29 cellular contexts compared by ENCODE assay signal in genomic region chr2:71136174-71136573, GRCh38.
"Had no signal": no experiment of that assay in that cellular context is flagged by ENCODE, and none has a peak within 500 bp of the region (broad histone marks: within the 10 kb centered on the region; RNA-seq: fewer than 3 reads in every experiment).

No MANE protein-coding gene starts in this region.

- H3K9me3 ChIP-seq: stomach, suprapubic skin, testis, thoracic aorta, thyroid gland, tibial artery, tibial nerve, transverse colon, upper lobe of left lung, upper lobe of right lung, uterus, vagina had no signal

- H3K27me3 Mint-ChIP-seq: stimulated activated memory B cell treated with anti-CD40 and anti-IgM and Interleukin-4, amounts not matched to agents 10 μg/mL and 1 μg/mL and 100 μg/mL, for 72 hours; stimulated activated naive B cell treated with anti-CD40 and anti-IgM and Interleukin-4, amounts not matched to agents 10 μg/mL and 1 μg/mL and 100 μg/mL, for 72 hours; stimulated activated naive CD8-positive, alpha-beta T cell treated with anti-CD3 and anti-CD28 coated beads, Interleukin-15, amount 100 ng/mL, for 72 hours; stimulated activated naive CD8-positive, alpha-beta T cell treated with anti-CD3 and anti-CD28 coated beads, Interleukin-15, Interleukin-2, amounts not matched to agents 100 ng/mL and 50 ng/mL, for 24 hours; type B pancreatic cell had no signal

- FAIRE-seq: urothelium cell line had no signal

- ATAC-seq: stimulated activated effector memory CD8-positive, alpha-beta T cell treated with anti-CD3 and anti-CD28 coated beads, Interleukin-12 subunit alpha, Interleukin-12 subunit beta, amount 100 ng/mL, for 72 hours; stimulated activated memory B cell treated with anti-CD40 and anti-IgM and Interleukin-4, amounts not matched to agents 10 μg/mL and 1 μg/mL and 100 μg/mL, for 72 hours; stimulated activated naive B cell treated with anti-CD40 and anti-IgM and Interleukin-4, amounts not matched to agents 10 μg/mL and 1 μg/mL and 100 μg/mL, for 72 hours; stimulated activated naive CD8-positive, alpha-beta T cell treated with anti-CD3 and anti-CD28 coated beads, Interleukin-15, amount 100 ng/mL, for 72 hours; stimulated activated naive CD8-positive, alpha-beta T cell treated with anti-CD3 and anti-CD28 coated beads, Interleukin-15, Interleukin-2, amounts not matched to agents 100 U/mL and 50 U/mL, for 24 hours; upper lobe of right lung had no signal

- H3K4me3 Mint-ChIP-seq: stimulated activated effector memory CD8-positive, alpha-beta T cell treated with anti-CD3 and anti-CD28 coated beads, Interleukin-12 subunit alpha, Interleukin-12 subunit beta, amount 100 ng/mL, for 72 hours; stimulated activated memory B cell treated with anti-CD40 and anti-IgM and Interleukin-4, amounts not matched to agents 10 μg/mL and 1 μg/mL and 100 μg/mL, for 72 hours; stimulated activated naive B cell treated with anti-CD40 and anti-IgM and Interleukin-4, amounts not matched to agents 10 μg/mL and 1 μg/mL and 100 μg/mL, for 72 hours; stimulated activated naive CD8-positive, alpha-beta T cell treated with anti-CD3 and anti-CD28 coated beads, Interleukin-15, amount 100 ng/mL, for 72 hours; stimulated activated naive CD8-positive, alpha-beta T cell treated with anti-CD3 and anti-CD28 coated beads, Interleukin-15, Interleukin-2, amounts not matched to agents 100 ng/mL and 50 ng/mL, for 24 hours; type B pancreatic cell had no signal

- H3K27ac Mint-ChIP-seq: stimulated activated effector memory CD8-positive, alpha-beta T cell treated with anti-CD3 and anti-CD28 coated beads, Interleukin-12 subunit alpha, Interleukin-12 subunit beta, amount 100 ng/mL, for 72 hours; stimulated activated memory B cell treated with anti-CD40 and anti-IgM and Interleukin-4, amounts not matched to agents 10 μg/mL and 1 μg/mL and 100 μg/mL, for 72 hours; stimulated activated naive B cell treated with anti-CD40 and anti-IgM and Interleukin-4, amounts not matched to agents 10 μg/mL and 1 μg/mL and 100 μg/mL, for 72 hours; stimulated activated naive CD8-positive, alpha-beta T cell treated with anti-CD3 and anti-CD28 coated beads, Interleukin-15, amount 100 ng/mL, for 72 hours; stimulated activated naive CD8-positive, alpha-beta T cell treated with anti-CD3 and anti-CD28 coated beads, Interleukin-15, Interleukin-2, amounts not matched to agents 100 ng/mL and 50 ng/mL, for 24 hours; type B pancreatic cell had no signal

- H3K27ac ChIP-seq: stomach, suprapubic skin, testis, thoracic aorta, thyroid gland, tibial artery, tibial nerve, transverse colon, upper lobe of left lung, upper lobe of right lung, uterus, vagina had no signal

- H3K4me3 ChIP-seq: stomach, suprapubic skin, testis, thoracic aorta, thyroid gland, tibial artery, tibial nerve, transverse colon, upper lobe of left lung, upper lobe of right lung, uterus, vagina had no signal

- H3K27me3 ChIP-seq: stomach, suprapubic skin, testis, thyroid gland, tibial artery, tibial nerve, transverse colon, upper lobe of left lung, upper lobe of right lung, uterus, vagina had no signal

- H3K36me3 Mint-ChIP-seq: stimulated activated effector memory CD8-positive, alpha-beta T cell treated with anti-CD3 and anti-CD28 coated beads, Interleukin-12 subunit alpha, Interleukin-12 subunit beta, amount 100 ng/mL, for 72 hours had no signal

- H3K36me3 ChIP-seq: uterus had no signal

- H3K4me1 Mint-ChIP-seq: stimulated activated effector memory CD8-positive, alpha-beta T cell treated with anti-CD3 and anti-CD28 coated beads, Interleukin-12 subunit alpha, Interleukin-12 subunit beta, amount 100 ng/mL, for 72 hours; stimulated activated naive CD8-positive, alpha-beta T cell treated with anti-CD3 and anti-CD28 coated beads, Interleukin-15, amount 100 ng/mL, for 72 hours had no signal

- H3K9me3 Mint-ChIP-seq: stimulated activated effector memory CD8-positive, alpha-beta T cell treated with anti-CD3 and anti-CD28 coated beads, Interleukin-12 subunit alpha, Interleukin-12 subunit beta, amount 100 ng/mL, for 72 hours; stimulated activated memory B cell treated with anti-CD40 and anti-IgM and Interleukin-4, amounts not matched to agents 10 μg/mL and 1 μg/mL and 100 μg/mL, for 72 hours; stimulated activated naive B cell treated with anti-CD40 and anti-IgM and Interleukin-4, amounts not matched to agents 10 μg/mL and 1 μg/mL and 100 μg/mL, for 72 hours; stimulated activated naive CD8-positive, alpha-beta T cell treated with anti-CD3 and anti-CD28 coated beads, Interleukin-15, amount 100 ng/mL, for 72 hours; stimulated activated naive CD8-positive, alpha-beta T cell treated with anti-CD3 and anti-CD28 coated beads, Interleukin-15, Interleukin-2, amounts not matched to agents 100 ng/mL and 50 ng/mL, for 24 hours; type B pancreatic cell had no signal

- DNase-seq: stimulated activated CD4-positive, alpha-beta T cell treated with anti-CD3 and anti-CD28 coated beads, Interleukin-2, amount 100 ng/mL, for 48 hours; stimulated activated CD4-positive, alpha-beta T cell treated with anti-CD3 and anti-CD28 coated beads, Interleukin-4, amount 100 ng/mL, for 1 hour; stimulated activated CD4-positive, alpha-beta T cell treated with anti-CD3 and anti-CD28 coated beads, Interleukin-4, amount 100 ng/mL, for 24 hours; stimulated activated CD4-positive, alpha-beta T cell treated with anti-CD3 and anti-CD28 coated beads, Interleukin-4, amount 100 ng/mL, for 4 hours; stimulated activated CD8-positive, alpha-beta memory T cell treated with anti-CD3 and anti-CD28 coated beads, Interleukin-4, amount 100 ng/mL, for 48 hours; stimulated activated naive B cell treated with anti-CD40 and anti-IgM and Interleukin-4, amounts not matched to agents 10 μg/mL and 1 μg/mL and 100 μg/mL, for 72 hours; stimulated activated naive CD4-positive, alpha-beta T cell; stimulated activated naive CD4-positive, alpha-beta T cell treated with Interleukin-2 at 50 U/mL for 16 hours; stimulated activated naive CD8-positive, alpha-beta T cell treated with anti-CD3 and anti-CD28 coated beads, Interleukin-15, amount 100 ng/mL, for 72 hours; stimulated activated naive CD8-positive, alpha-beta T cell treated with anti-CD3 and anti-CD28 coated beads, Interleukin-15, Interleukin-2, amounts not matched to agents 100 U/mL and 50 U/mL, for 24 hours; stomach; substantia nigra; testis; thyroid gland; tibial artery; transverse colon; trophoblast cell; upper lobe of left lung; upper lobe of right lung; uterus had no signal
